ENCODE assay signal across 8 cellular contexts in genomic region chr5:107571621-107572489, GRCh38.
DNase-seq lines count a peak whose midpoint lies in the region; ATAC-seq, FAIRE-seq and TF ChIP-seq lines count a peak whose summit lies in the region.

No MANE protein-coding gene starts in this region.

- H2BK15ac ChIP-seq in H9 (ENCODE audit: low read depth, low read length), result no peak overlapping the region

- peaks cover 65% of the 10 kb centered on the region for H3K4me1 ChIP-seq in ES-I3 (ENCODE audit: insufficient read depth, low read length)
- peaks cover 21% of the 10 kb centered on the region; the same call in 1 of the 2 replicates for H3K4me1 ChIP-seq in H9 (ENCODE audit: insufficient read depth, low read length)
- peaks cover 60% of the 10 kb centered on the region for H3K4me1 ChIP-seq in RWPE2 (ENCODE audit: insufficient read depth, poor library complexity, severe bottlenecking)
- H3K4me1 ChIP-seq in neutrophil (ENCODE audit: control insufficient read depth in 1 of 2, insufficient read depth in 1 of 2, low read depth in 1 of 2, low read length in 1 of 2), result peaks cover 10 to 16% of the 10 kb centered on the region in 2 experiments
- H3K4me1 ChIP-seq in subcutaneous abdominal adipose tissue (ENCODE audit: control insufficient read depth in 5 of 5, insufficient read depth in 5 of 5, low read length in 5 of 5), result peaks cover 4 to 57% (median 37%) of the 10 kb centered on the region in 5 donors

- peaks cover 85% of the 10 kb centered on the region in 2 experiments for H3K4me1 Mint-ChIP-seq in H9

- H3K9me3 ChIP-seq in ES-I3 (ENCODE audit: control insufficient read depth, insufficient read depth, low read length), result no peaks in the 10 kb centered on the region
- no peaks in the 10 kb centered on the region for H3K9me3 ChIP-seq in H9 (ENCODE audit: control insufficient read depth, low read depth, low read length)
- no peaks in the 10 kb centered on the region for H3K9me3 ChIP-seq in RWPE2 (ENCODE audit: severe bottlenecking)
- no peaks in the 10 kb centered on the region for H3K9me3 ChIP-seq in neutrophil
- no peaks in the 10 kb centered on the region for H3K9me3 ChIP-seq in subcutaneous abdominal adipose tissue (ENCODE audit: control insufficient read depth in 5 of 5, low read length in 5 of 5)

- H3K4me3 Mint-ChIP-seq in H9, result peak overlapping the region; percentile 35 to 42; a peak in 3 of 5 replicates

- H3K27me3 Mint-ChIP-seq in H9 (ENCODE audit: low read depth), result no peaks in the 10 kb centered on the region

- H3K23ac ChIP-seq in H9 (ENCODE audit: insufficient read length, low read depth, low read length), result no peak overlapping the region

- H2AK5ac ChIP-seq in H9 (ENCODE audit: insufficient read length, low read length), result no peak overlapping the region

- no peaks in the 10 kb centered on the region for H3K27me3 ChIP-seq in H9 (ENCODE audit: insufficient read depth, low read length)
- H3K27me3 ChIP-seq in RWPE2 (ENCODE audit: insufficient read depth, poor library complexity, severe bottlenecking), result no peaks in the 10 kb centered on the region
- H3K27me3 ChIP-seq in neutrophil, result peaks cover 33% of the 10 kb centered on the region
- H3K27me3 ChIP-seq in subcutaneous abdominal adipose tissue (ENCODE audit: control insufficient read depth in 5 of 5, insufficient read depth in 4 of 5, low read length in 5 of 5), result no peaks in the 10 kb centered on the region

- H4K20me1 ChIP-seq in H9 (ENCODE audit: control insufficient read depth, insufficient read depth, insufficient read length), result no peaks in the 10 kb centered on the region

- no peak overlapping the region for H4K5ac ChIP-seq in H9 (ENCODE audit: insufficient read length, low read depth, low read length)

- H3K36me3 ChIP-seq in ES-I3 (ENCODE audit: insufficient read depth, low read length) (no peaks in the 10 kb centered on the region), RWPE2 (ENCODE audit: low read depth) (no peaks in the 10 kb centered on the region), neutrophil (no peaks in the 10 kb centered on the region), subcutaneous abdominal adipose tissue (ENCODE audit: control insufficient read depth in 5 of 5, insufficient read depth in 5 of 5, low read length in 5 of 5) (no peaks in the 10 kb centered on the region)

- no peak overlapping the region for H3K4ac ChIP-seq in H9 (ENCODE audit: low read depth, low read length)

- TF ChIP-seq CTCF in H9 (conservative IDR thresholded peaks at IDR 0.05) (peak; percentile 97), RWPE2 (IDR thresholded peaks at IDR 0.05; ENCODE audit: poor library complexity, severe bottlenecking) (peak; percentile 98), neutrophil (IDR thresholded peaks at IDR 0.05) (peak; percentile 93)

- no peak overlapping the region for H2AFZ ChIP-seq in H9 (ENCODE audit: low read length)

- H3K27ac ChIP-seq in H9 (ENCODE audit: insufficient read length, low read depth, low read length), result no peak overlapping the region
- H3K27ac ChIP-seq in RWPE2 (ENCODE audit: poor library complexity, severe bottlenecking), result peak overlapping the region; percentile 62
- peak overlapping the region; percentile 62 for H3K27ac ChIP-seq in neutrophil
- peak overlapping the region; percentile 92 for H3K27ac ChIP-seq in subcutaneous abdominal adipose tissue (ENCODE audit: low read depth, low read length)

- H3K23me2 ChIP-seq in H9 (ENCODE audit: insufficient read length, low read depth, low read length, poor library complexity, severe bottlenecking), result no peaks in the 10 kb centered on the region

- H3K79me1 ChIP-seq in H9 (ENCODE audit: insufficient read depth, low read depth, low read length, poor library complexity, severe bottlenecking), result no peaks in the 10 kb centered on the region

- no peak for FAIRE-seq in frontal cortex (lab: Jason Lieb, UNC)

- H3K56ac ChIP-seq in H9 (ENCODE audit: insufficient read length, low read depth, low read length), result no peak overlapping the region

- ATAC-seq in RWPE2 (ENCODE audit: low read depth), result peak; percentile 88

- H3K14ac ChIP-seq in H9 (ENCODE audit: insufficient read depth, low read length), result no peak overlapping the region

- H3K27ac Mint-ChIP-seq in H9, result peak overlapping the region; percentile 38 to 95 (median 88); a peak in 4 of 7 replicates

- H4K91ac ChIP-seq in H9 (ENCODE audit: insufficient read length, low read depth, low read length), result no peak overlapping the region

- no peaks in the 10 kb centered on the region; a peak in 1 of 5 replicates for H3K9me3 Mint-ChIP-seq in H9

- no peak overlapping the region for H3K18ac ChIP-seq in H9 (ENCODE audit: insufficient read length, low read depth, low read length)

- H3K4me3 ChIP-seq in RWPE2 (ENCODE audit: severe bottlenecking), result peak overlapping the region; percentile 2
- H3K4me3 ChIP-seq in neutrophil (ENCODE audit: low read depth in 1 of 2, low read length in 1 of 2), result peak overlapping the region; percentile 60
- H3K4me3 ChIP-seq in subcutaneous abdominal adipose tissue (ENCODE audit: low read depth in 1 of 5, low read length in 5 of 5), result peak overlapping the region; percentile 65 to 87 (median 77)

- no peak overlapping the region for H2BK120ac ChIP-seq in H9 (ENCODE audit: low read depth, low read length, poor library complexity, severe bottlenecking)

- no CpG with 5 or more reads among the region's 26 CpGs for WGBS in H9 (ENCODE audit: extremely low coverage, insufficient read length, low lambda C conversion rate)

- no peak overlapping the region for H2BK5ac ChIP-seq in H9 (ENCODE audit: insufficient read length, low read length)

- H3T11ph ChIP-seq in H9 (ENCODE audit: low read length), result no peak overlapping the region

- no peaks in the 10 kb centered on the region for H3K36me3 Mint-ChIP-seq in H9 (ENCODE audit: insufficient read depth in 1 of 3, low read depth in 3 of 3)

- no peak overlapping the region for H4K8ac ChIP-seq in H9 (replicated peaks; ENCODE audit: insufficient read length, low read depth, low read length)

- H3K9ac ChIP-seq in ES-I3 (ENCODE audit: low read depth, low read length) (peak overlapping the region; percentile 42), H9 (ENCODE audit: extremely low read depth, insufficient read length, low read length) (no peak overlapping the region), subcutaneous abdominal adipose tissue (ENCODE audit: low read length in 5 of 5) (peak overlapping the region; percentile 79 to 87 (median 81))

- DNase-seq in H9, result peak; percentile 95
- peak; percentile 92 for DNase-seq in LoVo (ENCODE audit: low spot score)
- DNase-seq in RWPE2 (ENCODE audit: low spot score), result peak; percentile 92
- peak; percentile 88 for DNase-seq in activated gamma-delta T cell treated with Interleukin-2 at 50 U/mL for 16 hours
- peak; percentile 29 to 55 for DNase-seq in frontal cortex (ENCODE audit: low spot score in 2 of 2)

- peak overlapping the region; percentile 37 for H3K4me2 ChIP-seq in H9 (ENCODE audit: insufficient read depth, insufficient read length, low read length)

- H3K79me2 ChIP-seq in H9 (ENCODE audit: insufficient read depth, low read length), result no peaks in the 10 kb centered on the region

- H2BK12ac ChIP-seq in H9 (ENCODE audit: insufficient read length, low read depth, low read length), result no peak overlapping the region

- no peak overlapping the region for H2BK20ac ChIP-seq in H9 (ENCODE audit: low read depth, low read length, poor library complexity, severe bottlenecking)

Comparison
In these comparisons a context has a peak if more than half of its experiments do, and no peak if none do; other contexts are left out.
1. DNase-seq: peak in every context shown above with its lines; median percentile 95 in H9; 92 in LoVo; 92 in RWPE2; 88 in activated gamma-delta T cell treated with Interleukin-2 at 50 U/mL for 16 hours; 42 in frontal cortex.
2. H3K4me3 ChIP-seq: peak in every context shown above with its lines; median percentile 77 in subcutaneous abdominal adipose tissue; 60 in neutrophil; 2 in RWPE2.